In the genomic region with DNA sequence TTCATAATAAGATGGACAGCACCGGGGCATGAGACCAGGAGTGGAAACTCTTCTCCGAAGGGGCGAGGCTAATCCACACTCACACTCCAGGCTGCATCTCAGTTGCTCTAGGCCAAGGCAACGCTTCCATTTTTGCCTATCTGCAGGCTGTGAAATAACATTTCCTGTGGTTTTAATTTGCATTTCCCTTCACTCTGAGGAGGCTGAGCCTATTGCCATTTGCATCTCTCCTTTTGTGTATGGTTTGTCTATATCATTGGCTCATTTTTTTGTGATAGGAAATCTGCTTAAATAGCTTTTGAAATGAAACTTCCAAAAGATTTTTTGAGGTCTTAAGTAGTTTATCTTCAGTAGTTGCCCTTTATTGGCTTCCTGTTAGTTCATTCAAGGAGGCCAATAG, we compare ENCODE assay signal across 2 cellular contexts.
TF ChIP-seq lines count a peak whose summit lies in the region.

No MANE protein-coding gene starts in this region.

TF ChIP-seq in IMR-90, 13 proteins besides CTCF, POLR2A, EP300 and RAD21:
- TF ChIP-seq, protein P1, sequence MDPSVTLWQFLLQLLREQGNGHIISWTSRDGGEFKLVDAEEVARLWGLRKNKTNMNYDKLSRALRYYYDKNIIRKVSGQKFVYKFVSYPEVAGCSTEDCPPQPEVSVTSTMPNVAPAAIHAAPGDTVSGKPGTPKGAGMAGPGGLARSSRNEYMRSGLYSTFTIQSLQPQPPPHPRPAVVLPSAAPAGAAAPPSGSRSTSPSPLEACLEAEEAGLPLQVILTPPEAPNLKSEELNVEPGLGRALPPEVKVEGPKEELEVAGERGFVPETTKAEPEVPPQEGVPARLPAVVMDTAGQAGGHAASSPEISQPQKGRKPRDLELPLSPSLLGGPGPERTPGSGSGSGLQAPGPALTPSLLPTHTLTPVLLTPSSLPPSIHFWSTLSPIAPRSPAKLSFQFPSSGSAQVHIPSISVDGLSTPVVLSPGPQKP (IDR thresholded peaks at IDR 0.05; ENCODE audit: borderline replicate concordance, low read depth, low read length): no peak

TF ChIP-seq in GM12878, 131 proteins besides CTCF, POLR2A, EP300 and RAD21:
- no peak for TF ChIP-seq SUPT20H (IDR thresholded peaks at IDR 0.05; ENCODE audit: borderline replicate concordance, control insufficient read depth, low read depth, low read length)
- TF ChIP-seq, protein P2, sequence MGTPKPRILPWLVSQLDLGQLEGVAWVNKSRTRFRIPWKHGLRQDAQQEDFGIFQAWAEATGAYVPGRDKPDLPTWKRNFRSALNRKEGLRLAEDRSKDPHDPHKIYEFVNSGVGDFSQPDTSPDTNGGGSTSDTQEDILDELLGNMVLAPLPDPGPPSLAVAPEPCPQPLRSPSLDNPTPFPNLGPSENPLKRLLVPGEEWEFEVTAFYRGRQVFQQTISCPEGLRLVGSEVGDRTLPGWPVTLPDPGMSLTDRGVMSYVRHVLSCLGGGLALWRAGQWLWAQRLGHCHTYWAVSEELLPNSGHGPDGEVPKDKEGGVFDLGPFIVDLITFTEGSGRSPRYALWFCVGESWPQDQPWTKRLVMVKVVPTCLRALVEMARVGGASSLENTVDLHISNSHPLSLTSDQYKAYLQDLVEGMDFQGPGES (IDR thresholded peaks at IDR 0.05): no peak
- TF ChIP-seq NFIC (IDR thresholded peaks at IDR 0.05; ENCODE audit: low read depth, low read length): no peak
- no peak for TF ChIP-seq NRF1 (conservative IDR thresholded peaks at IDR 0.05; ENCODE audit: low read depth, low read length)
- no peak for TF ChIP-seq HDGF (IDR thresholded peaks at IDR 0.05)
- no peak for TF ChIP-seq ZBED1 (IDR thresholded peaks at IDR 0.05; ENCODE audit: borderline replicate concordance)
- TF ChIP-seq, protein P3, sequence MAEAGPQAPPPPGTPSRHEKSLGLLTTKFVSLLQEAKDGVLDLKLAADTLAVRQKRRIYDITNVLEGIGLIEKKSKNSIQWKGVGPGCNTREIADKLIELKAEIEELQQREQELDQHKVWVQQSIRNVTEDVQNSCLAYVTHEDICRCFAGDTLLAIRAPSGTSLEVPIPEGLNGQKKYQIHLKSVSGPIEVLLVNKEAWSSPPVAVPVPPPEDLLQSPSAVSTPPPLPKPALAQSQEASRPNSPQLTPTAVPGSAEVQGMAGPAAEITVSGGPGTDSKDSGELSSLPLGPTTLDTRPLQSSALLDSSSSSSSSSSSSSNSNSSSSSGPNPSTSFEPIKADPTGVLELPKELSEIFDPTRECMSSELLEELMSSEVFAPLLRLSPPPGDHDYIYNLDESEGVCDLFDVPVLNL (IDR thresholded peaks at IDR 0.05; ENCODE audit: low read depth, low read length): no peak
- no peak for TF ChIP-seq ESRRA (IDR thresholded peaks at IDR 0.05; ENCODE audit: low read length)
- no peak for TF ChIP-seq STAT3 (IDR thresholded peaks at IDR 0.05; ENCODE audit: low read depth, low read length)
- no peak for TF ChIP-seq SIX5 (IDR thresholded peaks at IDR 0.05; ENCODE audit: low read depth, low read length, severe bottlenecking)
- TF ChIP-seq, protein P4, sequence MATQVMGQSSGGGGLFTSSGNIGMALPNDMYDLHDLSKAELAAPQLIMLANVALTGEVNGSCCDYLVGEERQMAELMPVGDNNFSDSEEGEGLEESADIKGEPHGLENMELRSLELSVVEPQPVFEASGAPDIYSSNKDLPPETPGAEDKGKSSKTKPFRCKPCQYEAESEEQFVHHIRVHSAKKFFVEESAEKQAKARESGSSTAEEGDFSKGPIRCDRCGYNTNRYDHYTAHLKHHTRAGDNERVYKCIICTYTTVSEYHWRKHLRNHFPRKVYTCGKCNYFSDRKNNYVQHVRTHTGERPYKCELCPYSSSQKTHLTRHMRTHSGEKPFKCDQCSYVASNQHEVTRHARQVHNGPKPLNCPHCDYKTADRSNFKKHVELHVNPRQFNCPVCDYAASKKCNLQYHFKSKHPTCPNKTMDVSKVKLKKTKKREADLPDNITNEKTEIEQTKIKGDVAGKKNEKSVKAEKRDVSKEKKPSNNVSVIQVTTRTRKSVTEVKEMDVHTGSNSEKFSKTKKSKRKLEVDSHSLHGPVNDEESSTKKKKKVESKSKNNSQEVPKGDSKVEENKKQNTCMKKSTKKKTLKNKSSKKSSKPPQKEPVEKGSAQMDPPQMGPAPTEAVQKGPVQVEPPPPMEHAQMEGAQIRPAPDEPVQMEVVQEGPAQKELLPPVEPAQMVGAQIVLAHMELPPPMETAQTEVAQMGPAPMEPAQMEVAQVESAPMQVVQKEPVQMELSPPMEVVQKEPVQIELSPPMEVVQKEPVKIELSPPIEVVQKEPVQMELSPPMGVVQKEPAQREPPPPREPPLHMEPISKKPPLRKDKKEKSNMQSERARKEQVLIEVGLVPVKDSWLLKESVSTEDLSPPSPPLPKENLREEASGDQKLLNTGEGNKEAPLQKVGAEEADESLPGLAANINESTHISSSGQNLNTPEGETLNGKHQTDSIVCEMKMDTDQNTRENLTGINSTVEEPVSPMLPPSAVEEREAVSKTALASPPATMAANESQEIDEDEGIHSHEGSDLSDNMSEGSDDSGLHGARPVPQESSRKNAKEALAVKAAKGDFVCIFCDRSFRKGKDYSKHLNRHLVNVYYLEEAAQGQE (IDR thresholded peaks at IDR 0.05; ENCODE audit: low read depth, low read length): no peak
- TF ChIP-seq SMARCA5 (IDR thresholded peaks at IDR 0.05): no peak
